7 cellular contexts compared by ENCODE assay signal in the genomic region with DNA sequence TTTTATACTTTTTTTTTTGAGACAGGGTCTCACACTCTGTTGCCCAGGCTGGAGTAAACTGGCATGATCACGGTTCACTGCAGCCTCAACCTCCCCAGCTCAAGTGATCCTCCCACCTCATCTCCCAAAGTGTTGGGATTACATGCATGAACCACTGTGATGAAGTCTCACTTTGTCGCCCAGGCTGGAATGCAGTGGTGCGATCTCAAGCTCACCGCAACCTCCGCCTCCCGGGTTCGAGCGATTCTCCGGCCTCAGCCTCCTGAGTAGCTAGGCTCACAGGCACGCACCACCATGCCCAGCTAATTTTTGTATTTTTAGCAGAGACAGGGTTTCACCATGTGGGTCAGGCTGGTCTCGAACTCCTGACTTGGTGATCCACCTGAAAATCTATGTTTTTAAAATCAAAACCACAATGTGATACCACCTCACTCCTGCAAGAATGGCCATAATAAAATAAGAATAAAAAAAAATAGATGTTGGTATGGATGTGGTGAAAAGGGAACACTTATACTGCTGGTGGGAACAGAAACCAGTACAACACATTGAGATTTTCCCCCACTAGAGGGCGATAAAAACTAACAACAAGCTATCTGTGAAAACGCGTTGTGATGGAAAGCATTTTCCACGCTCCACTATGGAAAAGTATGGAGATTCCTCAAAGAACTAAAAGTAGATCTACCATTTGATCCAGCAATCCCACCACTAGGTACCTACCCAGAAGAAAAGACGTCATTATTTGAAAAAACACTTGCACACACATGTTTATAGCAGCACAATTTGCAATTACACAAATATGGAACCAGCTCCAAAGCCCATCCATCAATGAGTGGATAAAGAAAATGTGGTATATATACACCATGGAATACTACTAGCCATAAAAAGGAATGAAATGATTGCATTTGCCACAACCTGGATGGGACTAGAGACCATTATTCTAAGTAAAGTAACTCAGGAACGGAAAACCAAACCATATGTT. TPM values are rescaled to one million over a fixed set of nuclear protein-coding genes. Genes with fewer than 3 reads are reported as not detected.
DNase-seq lines count a peak whose midpoint lies in the region; ATAC-seq and TF ChIP-seq lines count a peak whose summit lies in the region.

No MANE protein-coding gene starts in this region.

- H3K27me3 ChIP-seq in SU-DHL-6 (ENCODE audit: low read length) (no peaks in the 10 kb centered on the region), gastrocnemius medialis (no peaks in the 10 kb centered on the region)

- no peaks in the 10 kb centered on the region for H3F3A ChIP-seq in SU-DHL-6 (ENCODE audit: insufficient read depth)

- ATAC-seq in gastrocnemius medialis: no peak

- H3K4me1 ChIP-seq in gastrocnemius medialis: no peaks in the 10 kb centered on the region

- TF ChIP-seq CTCF in SU-DHL-6 (IDR thresholded peaks at IDR 0.05; ENCODE audit: insufficient read depth, low read length, poor library complexity, severe bottlenecking) (peak; percentile 55), gastrocnemius medialis (IDR thresholded peaks at IDR 0.05 in 4 of 5, conservative IDR thresholded peaks at IDR 0.05 in 1 of 5) (peak in 3 of 5 experiments; percentile 29 to 62 (median 46))

- no peak for TF ChIP-seq POLR2A in gastrocnemius medialis (IDR thresholded peaks at IDR 0.05)

- no peak overlapping the region for H3K4me2 ChIP-seq in SU-DHL-6 (ENCODE audit: low read depth, low read length, poor library complexity, severe bottlenecking)

- H3K27ac ChIP-seq in SU-DHL-6 (ENCODE audit: low read depth, low read length) (no peak overlapping the region), gastrocnemius medialis (no peak overlapping the region)

- H2AFZ ChIP-seq in SU-DHL-6 (ENCODE audit: low read depth, low read length, severe bottlenecking): no peak overlapping the region

- no peak overlapping the region for H3K4me3 ChIP-seq in Jurkat, Clone E6-1 (ENCODE audit: low read length)
- H3K4me3 ChIP-seq in SU-DHL-6 (ENCODE audit: insufficient read depth, low read length, poor library complexity, severe bottlenecking) (no peak overlapping the region), gastrocnemius medialis (no peak overlapping the region)

- H4K20me1 ChIP-seq in SU-DHL-6 (ENCODE audit: low read depth, low read length): no peaks in the 10 kb centered on the region

- no peaks in the 10 kb centered on the region for H3K9me2 ChIP-seq in SU-DHL-6 (replicated peaks; ENCODE audit: insufficient read depth, low read length)

- intact Hi-C loops in gastrocnemius medialis (cut with DNase I; ENCODE audit: low total_unique reads): no loop called here

- H3K36me3 ChIP-seq in SU-DHL-6 (ENCODE audit: low read length): 0 out of 2 replicates have a peak, but pooled peaks cover 6% of the 10 kb centered on the region
- H3K36me3 ChIP-seq in gastrocnemius medialis: peaks cover 0 to 31% of the 10 kb centered on the region in 2 donors

- H3K79me2 ChIP-seq in SU-DHL-6 (ENCODE audit: insufficient read depth, low read length): no peaks in the 10 kb centered on the region

- no peak overlapping the region for H3K9ac ChIP-seq in SU-DHL-6 (ENCODE audit: low read length)

- DNase-seq in G401 (ENCODE audit: low spot score): peak; percentile 75
- peak; percentile 63 for DNase-seq in Jurkat, Clone E6-1 (ENCODE audit: low read depth, low spot score)
- peak; percentile 66 for DNase-seq in globus pallidus (ENCODE audit: low spot score)
- DNase-seq in gastrocnemius medialis: no peak
- DNase-seq in ecto neural progenitor cell (ENCODE audit: low spot score): no peak
- no peak for DNase-seq in NCI-H2107 (lab: John Stamatoyannopoulos, UW)

- in situ Hi-C loops in G401 (cut with HindIII; ENCODE audit: low sequenced_read_pairs) (no loop called here), gastrocnemius medialis (cut with MboI; ENCODE audit: low sequenced_read_pairs in 4 of 4) (no loop called here)

- H3K9me3 ChIP-seq in SU-DHL-6 (ENCODE audit: insufficient read depth, low read length) (no peaks in the 10 kb centered on the region), gastrocnemius medialis (no peaks in the 10 kb centered on the region)

RNA-seq across cellular contexts. Expression of gene OCA2, which starts 26.8 kb away (rescaled TPM):
- 4.1 TPM in 2 replicates for total RNA-seq in G401 (2014; rRNA removed; shearing (Covaris generic))
- 0.39 TPM for polyA plus RNA-seq in Jurkat, Clone E6-1 (2012; ENCODE audit: insufficient read depth, insufficient read length)
- total RNA-seq in gastrocnemius medialis: under 1 TPM in 3 of 4 donors, not detected in 1; 0.16 to 0.63 (median 0.41) TPM

Comparison
In these comparisons a context has a peak if more than half of its experiments do, and no peak if none do; other contexts are left out.
1. DNase-seq: peak in G401 (single experiment), Jurkat, Clone E6-1 (single experiment) and globus pallidus (single experiment); none in gastrocnemius medialis (0 of 2), ecto neural progenitor cell (single experiment) and NCI-H2107 (single experiment).